In the genomic region with DNA sequence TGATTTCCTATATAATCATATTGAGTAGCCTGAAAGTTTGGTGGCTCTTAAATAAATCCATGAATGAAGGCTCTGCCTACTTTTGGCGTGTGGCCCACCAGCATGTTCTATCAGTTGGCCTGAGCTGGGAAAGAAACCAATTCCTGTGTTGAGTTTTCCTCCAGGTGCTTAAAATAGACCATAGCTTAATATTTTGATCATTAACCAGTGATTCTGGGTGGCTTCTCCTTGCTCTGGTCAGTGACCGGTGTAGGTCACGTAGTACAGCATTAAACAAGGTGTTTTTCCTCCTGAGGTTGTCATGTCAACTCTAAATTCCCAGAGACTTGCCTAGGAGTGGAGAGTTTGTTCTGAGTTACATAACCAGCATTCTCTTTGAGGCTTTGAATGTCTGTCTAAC, we compare ENCODE assay signal across 17 cellular contexts. TPM values are rescaled to one million over a fixed set of nuclear protein-coding genes. Genes with fewer than 3 reads are reported as not detected.
DNase-seq lines count a peak whose midpoint lies in the region; ATAC-seq, FAIRE-seq and TF ChIP-seq lines count a peak whose summit lies in the region.
"Had no signal": no experiment of that assay in that cellular context is flagged by ENCODE, and none has a peak within 500 bp of the region (broad histone marks: within the 10 kb centered on the region; RNA-seq: fewer than 3 reads in every experiment).

No MANE protein-coding gene starts in this region.

- H3K4me1 Mint-ChIP-seq in Calu3 (ENCODE audit: low read depth, unreplicated experiment): peaks cover 70% of the 10 kb centered on the region

- intact Hi-C loops in Calu3 (cut with micrococcal nuclease; ENCODE audit: unreplicated experiment) (no loop called here), kidney (cut with DNase I) (no loop called here)

- no peak overlapping the region for H3K27ac Mint-ChIP-seq in Calu3 (ENCODE audit: unreplicated experiment)
- H3K27ac Mint-ChIP-seq: activated B cell treated with CpG ODN at 0.5 μM for 24 hours; activated T-helper 2 cell treated with anti-CD3 and anti-CD28 coated beads, Interferon-gamma antibody, Interleukin-2, Interleukin-4, amounts not matched to agents 10 μg/mL and 5 μg/mL and 100 μg/mL, durations not matched to agents 14 hours and 24 hours and 36 hours had no signal

- H3K36me3 Mint-ChIP-seq in Calu3 (ENCODE audit: insufficient read depth, unreplicated experiment): no peaks in the 10 kb centered on the region

- TF ChIP-seq CTCF in Calu3 (IDR thresholded peaks at IDR 0.05; ENCODE audit: unreplicated experiment) (no peak), Peyer's patch (IDR thresholded peaks at IDR 0.05) (no peak), kidney (IDR thresholded peaks at IDR 0.05; ENCODE audit: borderline replicate concordance, extremely low read depth, insufficient read depth) (no peak)

- H3K4me3 ChIP-seq in Peyer's patch (peak overlapping the region in 3 of 4 donors; percentile 12 to 48 (median 46)), kidney (ENCODE audit: low read length in 2 of 2) (peak overlapping the region in 1 of 2 donors; percentile 22), muscle layer of duodenum (ENCODE audit: low read depth in 1 of 2, low read length in 2 of 2) (peak overlapping the region in 1 of 2 donors; percentile 18), MG63 (no peak overlapping the region)

- no peak overlapping the region for H3K4me3 Mint-ChIP-seq in Calu3 (ENCODE audit: low read depth, unreplicated experiment)
- H3K4me3 Mint-ChIP-seq: activated B cell treated with CpG ODN at 0.5 μM for 24 hours had no signal

- DNase-seq in Calu3 (peak; percentile 59), Peyer's patch (no peak), kidney (peak; percentile 80), amniotic stem cell (lab: John Stamatoyannopoulos, UW) (no peak), GDM1 (lab: John Stamatoyannopoulos, UW) (no peak), MG63 (no peak)
- DNase-seq: activated B cell treated with CpG ODN at 0.5 μM for 24 hours; activated CD8-positive, alpha-beta memory T cell treated with anti-CD3 and anti-CD28 coated beads for 24 hours; aorta; cortex of kidney; H7 had no signal

- no peak for ATAC-seq in GM18861 (IDR thresholded peaks at IDR 0.05; ENCODE audit: unreplicated experiment)

- H3K27me3 Mint-ChIP-seq in Calu3 (ENCODE audit: unreplicated experiment): no peaks in the 10 kb centered on the region
- H3K27me3 Mint-ChIP-seq: activated B cell treated with CpG ODN at 0.5 μM for 24 hours had no signal

- peak; percentile 96 for FAIRE-seq in kidney (lab: Jason Lieb, UNC)

- H3K9ac ChIP-seq in kidney (ENCODE audit: low read length in 2 of 2): no peak overlapping the region

- no peak for TF ChIP-seq POLR2A in Peyer's patch (IDR thresholded peaks at IDR 0.05)

- no peaks in the 10 kb centered on the region for H3K9me3 ChIP-seq in Peyer's patch
- H3K9me3 ChIP-seq in kidney (ENCODE audit: control insufficient read depth in 1 of 2, low read length in 2 of 2): no peaks in the 10 kb centered on the region
- H3K9me3 ChIP-seq in muscle layer of duodenum (ENCODE audit: control insufficient read depth in 1 of 2, low read length in 2 of 2): no peaks in the 10 kb centered on the region
- H3K9me3 ChIP-seq in MG63: no peaks in the 10 kb centered on the region

- no TSS peak for BruUV-seq in Calu3 (replicated peaks; lab: Mats Ljungman, UMichigan)

- H3K36me3 ChIP-seq in Peyer's patch: no peaks in the 10 kb centered on the region
- H3K36me3 ChIP-seq in kidney (ENCODE audit: control insufficient read depth in 1 of 2, insufficient read depth in 2 of 2, low read length in 2 of 2): no peaks in the 10 kb centered on the region
- no peaks in the 10 kb centered on the region for H3K36me3 ChIP-seq in muscle layer of duodenum (ENCODE audit: control insufficient read depth in 1 of 2, insufficient read depth in 2 of 2, low read length in 2 of 2)
- no peaks in the 10 kb centered on the region for H3K36me3 ChIP-seq in MG63

- peaks cover 0 to 8% (median 0%) of the 10 kb centered on the region in 4 donors for H3K4me1 ChIP-seq in Peyer's patch
- peaks cover 10 to 31% of the 10 kb centered on the region in 2 donors for H3K4me1 ChIP-seq in kidney (ENCODE audit: control insufficient read depth in 1 of 2, insufficient read depth in 1 of 2, low read depth in 1 of 2, low read length in 2 of 2)
- no peaks in the 10 kb centered on the region for H3K4me1 ChIP-seq in muscle layer of duodenum (ENCODE audit: control insufficient read depth in 1 of 2, insufficient read depth in 2 of 2, low read length in 2 of 2)

- H3K27me3 ChIP-seq in Peyer's patch (no peaks in the 10 kb centered on the region), muscle layer of duodenum (ENCODE audit: low read depth, low read length) (no peaks in the 10 kb centered on the region), MG63 (no peaks in the 10 kb centered on the region)

- CTCF ChIA-PET in Calu3 (lab: Charles Lee): interaction anchor here (1.2 kb wide), 1 partner anchor 180 kb away, joined by 3 read pairs; no protein-coding TSS in a partner anchor

- no peaks in the 10 kb centered on the region for H3K9me3 Mint-ChIP-seq in Calu3 (ENCODE audit: low read depth, unreplicated experiment)
- H3K9me3 Mint-ChIP-seq: activated B cell treated with CpG ODN at 0.5 μM for 24 hours; activated T-helper 2 cell treated with anti-CD3 and anti-CD28 coated beads, Interferon-gamma antibody, Interleukin-2, Interleukin-4, amounts not matched to agents 10 μg/mL and 5 μg/mL and 100 μg/mL, durations not matched to agents 14 hours and 24 hours and 36 hours had no signal

- H3K27ac ChIP-seq in Peyer's patch: peak overlapping the region in 3 of 4 donors; percentile 62 to 83 (median 82)
- peak overlapping the region; percentile 45 to 74 for H3K27ac ChIP-seq in kidney (ENCODE audit: low read depth in 2 of 2, low read length in 2 of 2)
- peak overlapping the region; percentile 21 for H3K27ac ChIP-seq in muscle layer of duodenum (ENCODE audit: low read length)
- H3K27ac ChIP-seq: epithelial cell of prostate had no signal

RNA-seq across cellular contexts. Expression of a gene that starts 1.3 kb away (rescaled TPM):
- total RNA-seq in Calu3 (2022) (5.8 and 7.2 TPM in 2 replicates), Peyer's patch (100 to 1,000 TPM in 3 of 4 donors, 10 to 100 TPM in 1; 14.9 to 276 (median 145) TPM), kidney (5.1 TPM)
- polyA plus RNA-seq in kidney (ENCODE audit: insufficient read depth, low read depth, low replicate concordance): 18.8 TPM
- total RNA-seq in MG63 (2014; rRNA removed; shearing (Covaris generic); ENCODE audit: low replicate concordance): not detected in 2 replicates
- total RNA-seq: aorta, H7, subcutaneous adipose tissue had no signal
- polyA plus RNA-seq: neural cell had no signal

Comparison
In these comparisons a context has a peak if more than half of its experiments do, and no peak if none do; other contexts are left out.
1. DNase-seq: peak in Calu3 (single experiment) and kidney (single experiment); none in Peyer's patch (0 of 3), amniotic stem cell (single experiment), GDM1 (single experiment) and MG63 (single experiment).
2. H3K27ac ChIP-seq: peak in every context shown above with its lines; median percentile 82 in Peyer's patch; 60 in kidney; 21 in muscle layer of duodenum.